Comparison of ENCODE assay signal across 1 cellular context in the genomic region with DNA sequence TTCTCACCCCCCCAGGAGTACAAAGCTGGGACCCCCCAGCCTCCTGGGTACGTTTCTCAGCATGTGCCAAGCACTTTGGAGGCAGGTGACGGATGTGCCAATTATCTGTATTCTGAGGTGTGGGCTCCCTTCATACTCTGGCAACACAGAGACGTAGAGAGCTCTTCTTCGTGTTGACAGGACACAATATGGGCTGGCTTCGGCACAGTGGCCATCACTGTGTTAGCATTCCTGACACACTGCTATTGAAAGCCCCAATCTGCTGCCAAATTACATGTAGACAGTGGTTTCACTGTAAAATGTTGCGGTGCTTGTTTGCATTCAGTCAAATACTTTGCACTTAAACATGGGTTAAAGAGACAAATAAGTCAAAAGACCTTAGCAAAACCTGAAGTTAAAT.
TF ChIP-seq lines count a peak whose summit lies in the region.

No MANE protein-coding gene starts in this region.

TF ChIP-seq in GM23338, 12 proteins besides CTCF, POLR2A, EP300 and RAD21 (continued from another document):
- TF ChIP-seq, protein P1, sequence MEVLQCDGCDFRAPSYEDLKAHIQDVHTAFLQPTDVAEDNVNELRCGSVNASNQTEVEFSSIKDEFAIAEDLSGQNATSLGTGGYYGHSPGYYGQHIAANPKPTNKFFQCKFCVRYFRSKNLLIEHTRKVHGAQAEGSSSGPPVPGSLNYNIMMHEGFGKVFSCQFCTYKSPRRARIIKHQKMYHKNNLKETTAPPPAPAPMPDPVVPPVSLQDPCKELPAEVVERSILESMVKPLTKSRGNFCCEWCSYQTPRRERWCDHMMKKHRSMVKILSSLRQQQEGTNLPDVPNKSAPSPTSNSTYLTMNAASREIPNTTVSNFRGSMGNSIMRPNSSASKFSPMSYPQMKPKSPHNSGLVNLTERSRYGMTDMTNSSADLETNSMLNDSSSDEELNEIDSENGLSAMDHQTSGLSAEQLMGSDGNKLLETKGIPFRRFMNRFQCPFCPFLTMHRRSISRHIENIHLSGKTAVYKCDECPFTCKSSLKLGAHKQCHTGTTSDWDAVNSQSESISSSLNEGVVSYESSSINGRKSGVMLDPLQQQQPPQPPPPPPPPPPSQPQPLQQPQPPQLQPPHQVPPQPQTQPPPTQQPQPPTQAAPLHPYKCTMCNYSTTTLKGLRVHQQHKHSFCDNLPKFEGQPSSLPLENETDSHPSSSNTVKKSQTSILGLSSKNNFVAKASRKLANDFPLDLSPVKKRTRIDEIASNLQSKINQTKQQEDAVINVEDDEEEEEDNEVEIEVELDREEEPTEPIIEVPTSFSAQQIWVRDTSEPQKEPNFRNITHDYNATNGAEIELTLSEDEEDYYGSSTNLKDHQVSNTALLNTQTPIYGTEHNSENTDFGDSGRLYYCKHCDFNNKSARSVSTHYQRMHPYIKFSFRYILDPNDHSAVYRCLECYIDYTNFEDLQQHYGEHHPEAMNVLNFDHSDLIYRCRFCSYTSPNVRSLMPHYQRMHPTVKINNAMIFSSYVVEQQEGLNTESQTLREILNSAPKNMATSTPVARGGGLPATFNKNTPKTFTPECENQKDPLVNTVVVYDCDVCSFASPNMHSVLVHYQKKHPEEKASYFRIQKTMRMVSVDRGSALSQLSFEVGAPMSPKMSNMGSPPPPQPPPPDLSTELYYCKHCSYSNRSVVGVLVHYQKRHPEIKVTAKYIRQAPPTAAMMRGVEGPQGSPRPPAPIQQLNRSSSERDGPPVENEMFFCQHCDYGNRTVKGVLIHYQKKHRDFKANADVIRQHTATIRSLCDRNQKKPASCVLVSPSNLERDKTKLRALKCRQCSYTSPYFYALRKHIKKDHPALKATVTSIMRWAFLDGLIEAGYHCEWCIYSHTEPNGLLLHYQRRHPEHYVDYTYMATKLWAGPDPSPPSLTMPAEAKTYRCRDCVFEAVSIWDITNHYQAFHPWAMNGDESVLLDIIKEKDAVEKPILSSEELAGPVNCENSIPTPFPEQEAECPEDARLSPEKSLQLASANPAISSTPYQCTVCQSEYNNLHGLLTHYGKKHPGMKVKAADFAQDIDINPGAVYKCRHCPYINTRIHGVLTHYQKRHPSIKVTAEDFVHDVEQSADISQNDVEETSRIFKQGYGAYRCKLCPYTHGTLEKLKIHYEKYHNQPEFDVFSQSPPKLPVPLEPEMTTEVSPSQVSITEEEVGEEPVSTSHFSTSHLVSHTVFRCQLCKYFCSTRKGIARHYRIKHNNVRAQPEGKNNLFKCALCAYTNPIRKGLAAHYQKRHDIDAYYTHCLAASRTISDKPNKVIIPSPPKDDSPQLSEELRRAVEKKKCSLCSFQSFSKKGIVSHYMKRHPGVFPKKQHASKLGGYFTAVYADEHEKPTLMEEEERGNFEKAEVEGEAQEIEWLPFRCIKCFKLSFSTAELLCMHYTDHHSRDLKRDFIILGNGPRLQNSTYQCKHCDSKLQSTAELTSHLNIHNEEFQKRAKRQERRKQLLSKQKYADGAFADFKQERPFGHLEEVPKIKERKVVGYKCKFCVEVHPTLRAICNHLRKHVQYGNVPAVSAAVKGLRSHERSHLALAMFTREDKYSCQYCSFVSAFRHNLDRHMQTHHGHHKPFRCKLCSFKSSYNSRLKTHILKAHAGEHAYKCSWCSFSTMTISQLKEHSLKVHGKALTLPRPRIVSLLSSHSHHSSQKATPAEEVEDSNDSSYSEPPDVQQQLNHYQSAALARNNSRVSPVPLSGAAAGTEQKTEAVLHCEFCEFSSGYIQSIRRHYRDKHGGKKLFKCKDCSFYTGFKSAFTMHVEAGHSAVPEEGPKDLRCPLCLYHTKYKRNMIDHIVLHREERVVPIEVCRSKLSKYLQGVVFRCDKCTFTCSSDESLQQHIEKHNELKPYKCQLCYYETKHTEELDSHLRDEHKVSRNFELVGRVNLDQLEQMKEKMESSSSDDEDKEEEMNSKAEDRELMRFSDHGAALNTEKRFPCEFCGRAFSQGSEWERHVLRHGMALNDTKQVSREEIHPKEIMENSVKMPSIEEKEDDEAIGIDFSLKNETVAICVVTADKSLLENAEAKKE (CRISPR knock-in tag; IDR thresholded peaks at IDR 0.05) = no peak
- TF ChIP-seq ZNF114 (CRISPR knock-in tag; IDR thresholded peaks at IDR 0.05) (no peak), EZH2phosphoT487 (IDR thresholded peaks at IDR 0.05; ENCODE audit: unreplicated experiment) (no peak), JUNB (IDR thresholded peaks at IDR 0.05; ENCODE audit: unreplicated experiment) (no peak)
